ENCODE assay signal across 1 cellular context in genomic region chr2:68062680-68063387, GRCh38.
TF ChIP-seq lines count a peak whose summit lies in the region.

Gene C1D, minus strand, starts transcription at chr2:68063004. Its CDS starts 15,694 bp downstream, at chr2:68047310.

TF ChIP-seq in HepG2, 621 proteins besides CTCF, POLR2A, EP300 and RAD21 (continued from another document and continues in another):
- TF ChIP-seq GRHL1 (CRISPR knock-in tag; conservative IDR thresholded peaks at IDR 0.05), result no peak
- TF ChIP-seq MXI1 (IDR thresholded peaks at IDR 0.05; ENCODE audit: borderline replicate concordance, low read depth, low read length), result peak; percentile 69; the same call in 1 of the 3 replicates
- TF ChIP-seq KDM5A (IDR thresholded peaks at IDR 0.05; ENCODE audit: borderline replicate concordance, low read length), result peak; percentile 99
- TF ChIP-seq CEBPG (CRISPR knock-in tag; IDR thresholded peaks at IDR 0.05), result no peak; the same call in 1 of the 2 replicates
- TF ChIP-seq DMAP1 (CRISPR knock-in tag; IDR thresholded peaks at IDR 0.05), result peak; percentile 79
- TF ChIP-seq REST (IDR thresholded peaks at IDR 0.05; ENCODE audit: borderline replicate concordance in 1 of 2, low read depth in 1 of 2, low read length in 2 of 2), result peak in 1 of 2 experiments; percentile 41; a peak in 1 of 4 replicates
- TF ChIP-seq MEIS1 (CRISPR knock-in tag; IDR thresholded peaks at IDR 0.05; ENCODE audit: borderline replicate concordance), result no peak
- no peak for TF ChIP-seq E2F5 (CRISPR knock-in tag; conservative IDR thresholded peaks at IDR 0.05)
- TF ChIP-seq ZZZ3 (CRISPR knock-in tag; IDR thresholded peaks at IDR 0.05; ENCODE audit: borderline replicate concordance), result no peak; the same call in 1 of the 2 replicates
- TF ChIP-seq ZNF674 (CRISPR knock-in tag; IDR thresholded peaks at IDR 0.05; ENCODE audit: low read depth), result peak; percentile 40; the same call in 1 of the 2 replicates
- TF ChIP-seq DBP (CRISPR knock-in tag; IDR thresholded peaks at IDR 0.05; ENCODE audit: not compliant biosample characterization), result no peak
- no peak for TF ChIP-seq SKIL (CRISPR knock-in tag; IDR thresholded peaks at IDR 0.05; ENCODE audit: borderline replicate concordance)
- no peak for TF ChIP-seq FLYWCH1 (CRISPR knock-in tag; IDR thresholded peaks at IDR 0.05)
- peak; percentile 48; the same call in 1 of the 2 replicates for TF ChIP-seq HNF4G (IDR thresholded peaks at IDR 0.05; ENCODE audit: borderline replicate concordance, low read depth, low read length)
- no peak for TF ChIP-seq HNF4G (CRISPR knock-in tag; IDR thresholded peaks at IDR 0.05; ENCODE audit: borderline replicate concordance, low read depth)
- TF ChIP-seq KLF15 (CRISPR knock-in tag; IDR thresholded peaks at IDR 0.05; ENCODE audit: borderline replicate concordance), result no peak; the same call in 1 of the 2 replicates
- no peak for TF ChIP-seq ZNF773 (CRISPR knock-in tag; IDR thresholded peaks at IDR 0.05; ENCODE audit: borderline replicate concordance)
- no peak for TF ChIP-seq ZNF44 (CRISPR knock-in tag; IDR thresholded peaks at IDR 0.05)
- peak; percentile 21; the same call in 1 of the 2 replicates for TF ChIP-seq ZNF709 (CRISPR knock-in tag; IDR thresholded peaks at IDR 0.05)
- no peak for TF ChIP-seq SOX6 (IDR thresholded peaks at IDR 0.05)
- TF ChIP-seq SOX6 (CRISPR knock-in tag; IDR thresholded peaks at IDR 0.05), result peak; percentile 66
- TF ChIP-seq ZBTB8A (CRISPR knock-in tag; IDR thresholded peaks at IDR 0.05; ENCODE audit: borderline replicate concordance, low read depth), result no peak
- no peak for TF ChIP-seq SKI (IDR thresholded peaks at IDR 0.05; ENCODE audit: partially characterized antibody)
- TF ChIP-seq ARID3A (IDR thresholded peaks at IDR 0.05; ENCODE audit: low read depth, low read length), result peak; percentile 39
- TF ChIP-seq JUN (CRISPR knock-in tag; IDR thresholded peaks at IDR 0.05), result no peak
- no peak for TF ChIP-seq ZNF512B (CRISPR knock-in tag; IDR thresholded peaks at IDR 0.05; ENCODE audit: borderline replicate concordance)
- TF ChIP-seq ZIK1 (CRISPR knock-in tag; IDR thresholded peaks at IDR 0.05; ENCODE audit: borderline replicate concordance, low read depth), result no peak
- no peak for TF ChIP-seq ATF7-NPFF (CRISPR knock-in tag; IDR thresholded peaks at IDR 0.05; ENCODE audit: low read depth)
- 0 out of 2 replicates have a peak, but pooled peaks have one; percentile 43 for TF ChIP-seq MYNN (CRISPR knock-in tag; IDR thresholded peaks at IDR 0.05; ENCODE audit: low read depth)
- no peak for TF ChIP-seq PHB2 (IDR thresholded peaks at IDR 0.05; ENCODE audit: partially characterized antibody)
- peak; percentile 93 for TF ChIP-seq ZNF501 (CRISPR knock-in tag; IDR thresholded peaks at IDR 0.05)
- no peak for TF ChIP-seq MTF2 (CRISPR knock-in tag; IDR thresholded peaks at IDR 0.05; ENCODE audit: borderline replicate concordance)
- TF ChIP-seq AHR (CRISPR knock-in tag; IDR thresholded peaks at IDR 0.05), result no peak; the same call in 1 of the 2 replicates
- TF ChIP-seq ZNF552 (CRISPR knock-in tag; IDR thresholded peaks at IDR 0.05; ENCODE audit: borderline replicate concordance), result no peak
- peak; percentile 72; the same call in 1 of the 2 replicates for TF ChIP-seq ZC3H13 (CRISPR knock-in tag; IDR thresholded peaks at IDR 0.05)
- no peak for TF ChIP-seq WIZ (CRISPR knock-in tag; IDR thresholded peaks at IDR 0.05)
- TF ChIP-seq ZNF276 (CRISPR knock-in tag; IDR thresholded peaks at IDR 0.05; ENCODE audit: low read depth), result no peak
- no peak for TF ChIP-seq MLLT10 (CRISPR knock-in tag; IDR thresholded peaks at IDR 0.05)
- TF ChIP-seq ZNF136 (CRISPR knock-in tag; IDR thresholded peaks at IDR 0.05; ENCODE audit: low read depth), result no peak; the same call in 1 of the 2 replicates
- 0 out of 2 replicates have a peak, but pooled peaks have one; percentile 26 for TF ChIP-seq PCBP1 (IDR thresholded peaks at IDR 0.05; ENCODE audit: borderline replicate concordance, low read depth, low read length)
- TF ChIP-seq LBX2 (CRISPR knock-in tag; IDR thresholded peaks at IDR 0.05; ENCODE audit: borderline replicate concordance), result no peak
- no peak; the same call in 1 of the 2 replicates for TF ChIP-seq ZNF768 (CRISPR knock-in tag; IDR thresholded peaks at IDR 0.05)
- TF ChIP-seq ZFP36L1 (CRISPR knock-in tag; IDR thresholded peaks at IDR 0.05), result 0 out of 2 replicates have a peak, but pooled peaks have one; percentile 56
- TF ChIP-seq MAFK (conservative IDR thresholded peaks at IDR 0.05 in 1 of 2, IDR thresholded peaks at IDR 0.05 in 1 of 2; ENCODE audit: low read length in 2 of 2), result no peak
- TF ChIP-seq ZNF263 (CRISPR knock-in tag; IDR thresholded peaks at IDR 0.05), result no peak; the same call in 1 of the 2 replicates
- TF ChIP-seq HDAC6 (IDR thresholded peaks at IDR 0.05; ENCODE audit: low read depth, low read length), result no peak
- no peak for TF ChIP-seq SRSF9 (IDR thresholded peaks at IDR 0.05; ENCODE audit: borderline replicate concordance, insufficient read depth, low read depth, low read length, poor library complexity, severe bottlenecking)
- no peak for TF ChIP-seq ZNF253 (CRISPR knock-in tag; IDR thresholded peaks at IDR 0.05; ENCODE audit: borderline replicate concordance)
- no peak for TF ChIP-seq ZFP36 (IDR thresholded peaks at IDR 0.05; ENCODE audit: borderline replicate concordance, low read depth, low read length, partially characterized antibody)
- TF ChIP-seq MATR3 (CRISPR knock-in tag; IDR thresholded peaks at IDR 0.05), result no peak
